Comparison of ENCODE assay signal across 1 cellular context in genomic region chr10:21525367-21526183, GRCh38.
TF ChIP-seq lines count a peak whose summit lies in the region.

Gene SKIDA1, minus strand, starts transcription at chr10:21525682. Its CDS starts 7,860 bp downstream, at chr10:21517822.

TF ChIP-seq in HepG2, 621 proteins besides CTCF, POLR2A, EP300 and RAD21 (continued from another document and continues in another):
- TF ChIP-seq THAP7 (CRISPR knock-in tag; IDR thresholded peaks at IDR 0.05) (0 out of 2 replicates have a peak, but pooled peaks have one; percentile 74), HNF4G (IDR thresholded peaks at IDR 0.05; ENCODE audit: borderline replicate concordance, low read depth, low read length) (peak; percentile 55), HNF4G (CRISPR knock-in tag; IDR thresholded peaks at IDR 0.05; ENCODE audit: borderline replicate concordance, low read depth) (no peak; the same call in 1 of the 2 replicates), TFDP1 (CRISPR knock-in tag; IDR thresholded peaks at IDR 0.05; ENCODE audit: borderline replicate concordance) (peak; percentile 85), MBNL3 (CRISPR knock-in tag; conservative IDR thresholded peaks at IDR 0.05) (no peak), ZC3H13 (CRISPR knock-in tag; IDR thresholded peaks at IDR 0.05) (peak; percentile 53; the same call in 1 of the 2 replicates), RFXANK (CRISPR knock-in tag; IDR thresholded peaks at IDR 0.05) (0 out of 2 replicates have a peak, but pooled peaks have one; percentile 46), MAF1 (CRISPR knock-in tag; IDR thresholded peaks at IDR 0.05; ENCODE audit: borderline replicate concordance) (no peak), WIZ (CRISPR knock-in tag; IDR thresholded peaks at IDR 0.05) (0 out of 2 replicates have a peak, but pooled peaks have one; percentile 70), JUNB (CRISPR knock-in tag; IDR thresholded peaks at IDR 0.05; ENCODE audit: borderline replicate concordance) (no peak; the same call in 1 of the 2 replicates), RERE (CRISPR knock-in tag; IDR thresholded peaks at IDR 0.05; ENCODE audit: low read depth) (peak; percentile 57; the same call in 1 of the 2 replicates), SRY (CRISPR knock-in tag; IDR thresholded peaks at IDR 0.05) (peak; percentile 94), MAZ (IDR thresholded peaks at IDR 0.05; ENCODE audit: borderline replicate concordance, low read depth, low read length) (peak; percentile 82; the same call in 1 of the 2 replicates), MAZ (CRISPR knock-in tag; IDR thresholded peaks at IDR 0.05; ENCODE audit: low read depth) (peak; percentile 94), MBD4 (IDR thresholded peaks at IDR 0.05; ENCODE audit: borderline replicate concordance, low read length) (no peak), ZNF615 (CRISPR knock-in tag; IDR thresholded peaks at IDR 0.05; ENCODE audit: borderline replicate concordance) (peak; percentile 22; the same call in 1 of the 2 replicates), POLR2AphosphoS5 (IDR thresholded peaks at IDR 0.05; ENCODE audit: low read depth, low read length) (peak; percentile 77), ZNF614 (CRISPR knock-in tag; IDR thresholded peaks at IDR 0.05; ENCODE audit: borderline replicate concordance) (peak; percentile 32; the same call in 1 of the 2 replicates), ZNF567 (CRISPR knock-in tag; IDR thresholded peaks at IDR 0.05; ENCODE audit: borderline replicate concordance) (no peak), SRF (IDR thresholded peaks at IDR 0.05; ENCODE audit: low read depth, low read length) (no peak), HNF1B (CRISPR knock-in tag; IDR thresholded peaks at IDR 0.05) (peak; percentile 62; the same call in 1 of the 2 replicates), GPBP1L1 (CRISPR knock-in tag; IDR thresholded peaks at IDR 0.05) (no peak), HDAC1 (CRISPR knock-in tag; IDR thresholded peaks at IDR 0.05) (peak; percentile 59; the same call in 1 of the 2 replicates), SIX1 (CRISPR knock-in tag; IDR thresholded peaks at IDR 0.05; ENCODE audit: borderline replicate concordance) (no peak), NONO (IDR thresholded peaks at IDR 0.05) (no peak), NONO (CRISPR knock-in tag; conservative IDR thresholded peaks at IDR 0.05) (peak; percentile 52), ZNF672 (CRISPR knock-in tag; IDR thresholded peaks at IDR 0.05) (no peak), ZNF775 (CRISPR knock-in tag; IDR thresholded peaks at IDR 0.05; ENCODE audit: borderline replicate concordance) (no peak), ZNF562 (CRISPR knock-in tag; IDR thresholded peaks at IDR 0.05; ENCODE audit: borderline replicate concordance) (no peak), ZNF788 (CRISPR knock-in tag; IDR thresholded peaks at IDR 0.05; ENCODE audit: borderline replicate concordance) (peak; percentile 70; the same call in 1 of the 2 replicates), BRF2 (CRISPR knock-in tag; IDR thresholded peaks at IDR 0.05) (peak; percentile 76), ZNF629 (CRISPR knock-in tag; conservative IDR thresholded peaks at IDR 0.05) (no peak), SNAI1 (CRISPR knock-in tag; IDR thresholded peaks at IDR 0.05; ENCODE audit: borderline replicate concordance) (peak; percentile 75; the same call in 1 of the 2 replicates), FOXJ3 (CRISPR knock-in tag; IDR thresholded peaks at IDR 0.05; ENCODE audit: borderline replicate concordance) (0 out of 2 replicates have a peak, but pooled peaks have one; percentile 21), ARID4A (CRISPR knock-in tag; IDR thresholded peaks at IDR 0.05; ENCODE audit: borderline replicate concordance) (peak; percentile 73), ZSCAN25 (CRISPR knock-in tag; IDR thresholded peaks at IDR 0.05) (peak; percentile 82), ZNF772 (CRISPR knock-in tag; IDR thresholded peaks at IDR 0.05) (peak; percentile 88), ZNF652 (CRISPR knock-in tag; IDR thresholded peaks at IDR 0.05; ENCODE audit: borderline replicate concordance, low read depth) (no peak), ZNF335 (CRISPR knock-in tag; IDR thresholded peaks at IDR 0.05) (peak; percentile 47; the same call in 1 of the 2 replicates), RELA (CRISPR knock-in tag; IDR thresholded peaks at IDR 0.05) (peak; percentile 89), TBL1XR1 (IDR thresholded peaks at IDR 0.05; ENCODE audit: borderline replicate concordance, low read length, partially characterized antibody) (no peak), THYN1 (CRISPR knock-in tag; IDR thresholded peaks at IDR 0.05; ENCODE audit: borderline replicate concordance, low read depth) (0 out of 2 replicates have a peak, but pooled peaks have one; percentile 18), HNRNPL (IDR thresholded peaks at IDR 0.05; ENCODE audit: low read depth, low read length) (peak; percentile 57; the same call in 1 of the 2 replicates), ZNF556 (CRISPR knock-in tag; IDR thresholded peaks at IDR 0.05; ENCODE audit: borderline replicate concordance) (peak; percentile 14; the same call in 1 of the 2 replicates), ZNF83 (CRISPR knock-in tag; IDR thresholded peaks at IDR 0.05; ENCODE audit: borderline replicate concordance) (no peak), RFXAP (CRISPR knock-in tag; IDR thresholded peaks at IDR 0.05; ENCODE audit: borderline replicate concordance) (0 out of 2 replicates have a peak, but pooled peaks have one; percentile 12), HOXA3 (CRISPR knock-in tag; IDR thresholded peaks at IDR 0.05) (peak; percentile 92), TCF7 (IDR thresholded peaks at IDR 0.05; ENCODE audit: low read depth) (no peak), MIER3 (CRISPR knock-in tag; IDR thresholded peaks at IDR 0.05; ENCODE audit: borderline replicate concordance) (no peak; the same call in 1 of the 2 replicates), SATB2 (CRISPR knock-in tag; IDR thresholded peaks at IDR 0.05) (no peak), MLX (CRISPR knock-in tag; IDR thresholded peaks at IDR 0.05) (peak; percentile 73; the same call in 1 of the 2 replicates), MLLT10 (CRISPR knock-in tag; IDR thresholded peaks at IDR 0.05) (no peak), JARID2 (CRISPR knock-in tag; IDR thresholded peaks at IDR 0.05; ENCODE audit: insufficient replicate concordance) (peak; percentile 92), ZSCAN22 (CRISPR knock-in tag; IDR thresholded peaks at IDR 0.05) (no peak)
